1 cellular context compared by ENCODE assay signal in the genomic region with DNA sequence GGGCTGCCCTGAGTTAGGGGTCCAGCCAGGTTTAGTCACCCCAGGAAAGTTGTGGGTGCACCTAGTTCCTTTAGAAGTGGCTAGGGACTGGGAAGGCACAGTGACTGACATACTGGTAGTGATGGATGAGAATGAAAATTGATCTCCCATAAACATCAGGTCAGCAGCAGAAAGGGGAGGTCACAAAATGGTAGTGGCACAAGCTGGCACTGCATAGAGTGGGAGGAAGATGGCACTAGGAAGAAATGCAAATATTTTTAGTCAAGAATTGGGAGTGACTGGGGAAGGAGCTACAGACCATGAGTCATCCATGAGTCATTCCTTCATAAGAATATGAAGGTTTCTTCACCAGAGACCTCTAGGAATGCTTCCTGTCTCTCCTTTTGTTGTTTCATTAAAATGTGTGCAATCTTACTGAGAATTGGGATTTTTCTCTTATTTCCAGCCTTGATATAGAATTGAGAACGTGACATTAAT.
A peak's percentile ranks its signal among the peaks of the same experiment; 100 is the strongest.
TF ChIP-seq lines count a peak whose summit lies in the region.

No MANE protein-coding gene starts in this region.

TF ChIP-seq in K562, 482 proteins besides CTCF, POLR2A, EP300 and RAD21 (continued from another document and continues in another):
- TF ChIP-seq, protein P1, sequence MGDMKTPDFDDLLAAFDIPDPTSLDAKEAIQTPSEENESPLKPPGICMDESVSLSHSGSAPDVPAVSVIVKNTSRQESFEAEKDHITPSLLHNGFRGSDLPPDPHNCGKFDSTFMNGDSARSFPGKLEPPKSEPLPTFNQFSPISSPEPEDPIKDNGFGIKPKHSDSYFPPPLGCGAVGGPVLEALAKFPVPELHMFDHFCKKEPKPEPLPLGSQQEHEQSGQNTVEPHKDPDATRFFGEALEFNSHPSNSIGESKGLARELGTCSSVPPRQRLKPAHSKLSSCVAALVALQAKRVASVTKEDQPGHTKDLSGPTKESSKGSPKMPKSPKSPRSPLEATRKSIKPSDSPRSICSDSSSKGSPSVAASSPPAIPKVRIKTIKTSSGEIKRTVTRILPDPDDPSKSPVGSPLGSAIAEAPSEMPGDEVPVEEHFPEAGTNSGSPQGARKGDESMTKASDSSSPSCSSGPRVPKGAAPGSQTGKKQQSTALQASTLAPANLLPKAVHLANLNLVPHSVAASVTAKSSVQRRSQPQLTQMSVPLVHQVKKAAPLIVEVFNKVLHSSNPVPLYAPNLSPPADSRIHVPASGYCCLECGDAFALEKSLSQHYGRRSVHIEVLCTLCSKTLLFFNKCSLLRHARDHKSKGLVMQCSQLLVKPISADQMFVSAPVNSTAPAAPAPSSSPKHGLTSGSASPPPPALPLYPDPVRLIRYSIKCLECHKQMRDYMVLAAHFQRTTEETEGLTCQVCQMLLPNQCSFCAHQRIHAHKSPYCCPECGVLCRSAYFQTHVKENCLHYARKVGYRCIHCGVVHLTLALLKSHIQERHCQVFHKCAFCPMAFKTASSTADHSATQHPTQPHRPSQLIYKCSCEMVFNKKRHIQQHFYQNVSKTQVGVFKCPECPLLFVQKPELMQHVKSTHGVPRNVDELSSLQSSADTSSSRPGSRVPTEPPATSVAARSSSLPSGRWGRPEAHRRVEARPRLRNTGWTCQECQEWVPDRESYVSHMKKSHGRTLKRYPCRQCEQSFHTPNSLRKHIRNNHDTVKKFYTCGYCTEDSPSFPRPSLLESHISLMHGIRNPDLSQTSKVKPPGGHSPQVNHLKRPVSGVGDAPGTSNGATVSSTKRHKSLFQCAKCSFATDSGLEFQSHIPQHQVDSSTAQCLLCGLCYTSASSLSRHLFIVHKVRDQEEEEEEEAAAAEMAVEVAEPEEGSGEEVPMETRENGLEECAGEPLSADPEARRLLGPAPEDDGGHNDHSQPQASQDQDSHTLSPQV (IDR thresholded peaks at IDR 0.05), result peak; percentile 86
- TF ChIP-seq, protein P2, sequence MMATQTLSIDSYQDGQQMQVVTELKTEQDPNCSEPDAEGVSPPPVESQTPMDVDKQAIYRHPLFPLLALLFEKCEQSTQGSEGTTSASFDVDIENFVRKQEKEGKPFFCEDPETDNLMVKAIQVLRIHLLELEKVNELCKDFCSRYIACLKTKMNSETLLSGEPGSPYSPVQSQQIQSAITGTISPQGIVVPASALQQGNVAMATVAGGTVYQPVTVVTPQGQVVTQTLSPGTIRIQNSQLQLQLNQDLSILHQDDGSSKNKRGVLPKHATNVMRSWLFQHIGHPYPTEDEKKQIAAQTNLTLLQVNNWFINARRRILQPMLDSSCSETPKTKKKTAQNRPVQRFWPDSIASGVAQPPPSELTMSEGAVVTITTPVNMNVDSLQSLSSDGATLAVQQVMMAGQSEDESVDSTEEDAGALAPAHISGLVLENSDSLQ (IDR thresholded peaks at IDR 0.05), result peak; percentile 45; the same call in 1 of the 2 replicates
- peak; percentile 88 for TF ChIP-seq EHMT2 (IDR thresholded peaks at IDR 0.05)
- no peak for TF ChIP-seq KAT8 (IDR thresholded peaks at IDR 0.05; ENCODE audit: low read depth)
- no peak for TF ChIP-seq NR2C1 (IDR thresholded peaks at IDR 0.05)
- peak; percentile 14; the same call in 1 of the 2 replicates for TF ChIP-seq NR2C1 (tag; IDR thresholded peaks at IDR 0.05)
- no peak for TF ChIP-seq MAFG (tag; conservative IDR thresholded peaks at IDR 0.05)
- peak; percentile 53; the same call in 1 of the 2 replicates for TF ChIP-seq POLR2H (tag; IDR thresholded peaks at IDR 0.05; ENCODE audit: low read depth)
- TF ChIP-seq TSC22D4 (tag; IDR thresholded peaks at IDR 0.05), result no peak
- TF ChIP-seq NR3C1 (CRISPR knock-in tag; IDR thresholded peaks at IDR 0.05), result no peak
- TF ChIP-seq ARID1B (IDR thresholded peaks at IDR 0.05), result peak; percentile 86
- TF ChIP-seq, protein P3, sequence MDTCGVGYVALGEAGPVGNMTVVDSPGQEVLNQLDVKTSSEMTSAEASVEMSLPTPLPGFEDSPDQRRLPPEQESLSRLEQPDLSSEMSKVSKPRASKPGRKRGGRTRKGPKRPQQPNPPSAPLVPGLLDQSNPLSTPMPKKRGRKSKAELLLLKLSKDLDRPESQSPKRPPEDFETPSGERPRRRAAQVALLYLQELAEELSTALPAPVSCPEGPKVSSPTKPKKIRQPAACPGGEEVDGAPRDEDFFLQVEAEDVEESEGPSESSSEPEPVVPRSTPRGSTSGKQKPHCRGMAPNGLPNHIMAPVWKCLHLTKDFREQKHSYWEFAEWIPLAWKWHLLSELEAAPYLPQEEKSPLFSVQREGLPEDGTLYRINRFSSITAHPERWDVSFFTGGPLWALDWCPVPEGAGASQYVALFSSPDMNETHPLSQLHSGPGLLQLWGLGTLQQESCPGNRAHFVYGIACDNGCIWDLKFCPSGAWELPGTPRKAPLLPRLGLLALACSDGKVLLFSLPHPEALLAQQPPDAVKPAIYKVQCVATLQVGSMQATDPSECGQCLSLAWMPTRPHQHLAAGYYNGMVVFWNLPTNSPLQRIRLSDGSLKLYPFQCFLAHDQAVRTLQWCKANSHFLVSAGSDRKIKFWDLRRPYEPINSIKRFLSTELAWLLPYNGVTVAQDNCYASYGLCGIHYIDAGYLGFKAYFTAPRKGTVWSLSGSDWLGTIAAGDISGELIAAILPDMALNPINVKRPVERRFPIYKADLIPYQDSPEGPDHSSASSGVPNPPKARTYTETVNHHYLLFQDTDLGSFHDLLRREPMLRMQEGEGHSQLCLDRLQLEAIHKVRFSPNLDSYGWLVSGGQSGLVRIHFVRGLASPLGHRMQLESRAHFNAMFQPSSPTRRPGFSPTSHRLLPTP (IDR thresholded peaks at IDR 0.05; ENCODE audit: borderline replicate concordance, extremely low read depth, insufficient read length), result no peak
- TF ChIP-seq JUN (IDR thresholded peaks at IDR 0.05; ENCODE audit: borderline replicate concordance, low read depth, low read length), result peak; percentile 99
- no peak for TF ChIP-seq JUN (CRISPR knock-in tag; IDR thresholded peaks at IDR 0.05; ENCODE audit: borderline replicate concordance)
- TF ChIP-seq SMAD4 (CRISPR knock-in tag; conservative IDR thresholded peaks at IDR 0.05), result peak; percentile 25; the same call in 1 of the 2 replicates
- TF ChIP-seq, protein P4, sequence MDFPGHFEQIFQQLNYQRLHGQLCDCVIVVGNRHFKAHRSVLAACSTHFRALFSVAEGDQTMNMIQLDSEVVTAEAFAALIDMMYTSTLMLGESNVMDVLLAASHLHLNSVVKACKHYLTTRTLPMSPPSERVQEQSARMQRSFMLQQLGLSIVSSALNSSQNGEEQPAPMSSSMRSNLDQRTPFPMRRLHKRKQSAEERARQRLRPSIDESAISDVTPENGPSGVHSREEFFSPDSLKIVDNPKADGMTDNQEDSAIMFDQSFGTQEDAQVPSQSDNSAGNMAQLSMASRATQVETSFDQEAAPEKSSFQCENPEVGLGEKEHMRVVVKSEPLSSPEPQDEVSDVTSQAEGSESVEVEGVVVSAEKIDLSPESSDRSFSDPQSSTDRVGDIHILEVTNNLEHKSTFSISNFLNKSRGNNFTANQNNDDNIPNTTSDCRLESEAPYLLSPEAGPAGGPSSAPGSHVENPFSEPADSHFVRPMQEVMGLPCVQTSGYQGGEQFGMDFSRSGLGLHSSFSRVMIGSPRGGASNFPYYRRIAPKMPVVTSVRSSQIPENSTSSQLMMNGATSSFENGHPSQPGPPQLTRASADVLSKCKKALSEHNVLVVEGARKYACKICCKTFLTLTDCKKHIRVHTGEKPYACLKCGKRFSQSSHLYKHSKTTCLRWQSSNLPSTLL (IDR thresholded peaks at IDR 0.05), result no peak
- no peak for TF ChIP-seq POLR3G (IDR thresholded peaks at IDR 0.05; ENCODE audit: extremely low read depth, insufficient read length, insufficient replicate concordance)
- TF ChIP-seq COPS2 (conservative IDR thresholded peaks at IDR 0.05), result no peak
- TF ChIP-seq POLR2AphosphoS2 (IDR thresholded peaks at IDR 0.05; ENCODE audit: low read length), result no peak
- TF ChIP-seq BCOR (IDR thresholded peaks at IDR 0.05), result no peak
- TF ChIP-seq, protein P5, sequence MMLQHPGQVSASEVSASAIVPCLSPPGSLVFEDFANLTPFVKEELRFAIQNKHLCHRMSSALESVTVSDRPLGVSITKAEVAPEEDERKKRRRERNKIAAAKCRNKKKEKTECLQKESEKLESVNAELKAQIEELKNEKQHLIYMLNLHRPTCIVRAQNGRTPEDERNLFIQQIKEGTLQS (IDR thresholded peaks at IDR 0.05), result peak; percentile 100
- TF ChIP-seq, protein P5 (CRISPR knock-in tag; conservative IDR thresholded peaks at IDR 0.05), result peak; percentile 80; the same call in 1 of the 2 replicates
- TF ChIP-seq, protein P6, sequence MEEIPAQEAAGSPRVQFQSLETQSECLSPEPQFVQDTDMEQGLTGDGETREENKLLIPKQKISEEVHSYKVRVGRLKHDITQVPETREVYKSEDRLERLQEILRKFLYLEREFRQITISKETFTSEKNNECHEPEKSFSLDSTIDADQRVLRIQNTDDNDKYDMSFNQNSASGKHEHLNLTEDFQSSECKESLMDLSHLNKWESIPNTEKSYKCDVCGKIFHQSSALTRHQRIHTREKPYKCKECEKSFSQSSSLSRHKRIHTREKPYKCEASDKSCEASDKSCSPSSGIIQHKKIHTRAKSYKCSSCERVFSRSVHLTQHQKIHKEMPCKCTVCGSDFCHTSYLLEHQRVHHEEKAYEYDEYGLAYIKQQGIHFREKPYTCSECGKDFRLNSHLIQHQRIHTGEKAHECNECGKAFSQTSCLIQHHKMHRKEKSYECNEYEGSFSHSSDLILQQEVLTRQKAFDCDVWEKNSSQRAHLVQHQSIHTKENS (CRISPR knock-in tag; IDR thresholded peaks at IDR 0.05), result no peak
- peak; percentile 63; the same call in 1 of the 2 replicates for TF ChIP-seq ZNF175 (CRISPR knock-in tag; IDR thresholded peaks at IDR 0.05; ENCODE audit: low read depth)
- no peak for TF ChIP-seq NONO (IDR thresholded peaks at IDR 0.05; ENCODE audit: low read depth in 2 of 2, low read length in 1 of 2)
- TF ChIP-seq, protein P7, sequence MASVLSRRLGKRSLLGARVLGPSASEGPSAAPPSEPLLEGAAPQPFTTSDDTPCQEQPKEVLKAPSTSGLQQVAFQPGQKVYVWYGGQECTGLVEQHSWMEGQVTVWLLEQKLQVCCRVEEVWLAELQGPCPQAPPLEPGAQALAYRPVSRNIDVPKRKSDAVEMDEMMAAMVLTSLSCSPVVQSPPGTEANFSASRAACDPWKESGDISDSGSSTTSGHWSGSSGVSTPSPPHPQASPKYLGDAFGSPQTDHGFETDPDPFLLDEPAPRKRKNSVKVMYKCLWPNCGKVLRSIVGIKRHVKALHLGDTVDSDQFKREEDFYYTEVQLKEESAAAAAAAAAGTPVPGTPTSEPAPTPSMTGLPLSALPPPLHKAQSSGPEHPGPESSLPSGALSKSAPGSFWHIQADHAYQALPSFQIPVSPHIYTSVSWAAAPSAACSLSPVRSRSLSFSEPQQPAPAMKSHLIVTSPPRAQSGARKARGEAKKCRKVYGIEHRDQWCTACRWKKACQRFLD (CRISPR knock-in tag; IDR thresholded peaks at IDR 0.05), result no peak
- TF ChIP-seq PRPF4 (IDR thresholded peaks at IDR 0.05; ENCODE audit: insufficient read depth, low read depth, low read length, poor library complexity, severe bottlenecking), result no peak
- TF ChIP-seq BHLHE40 (IDR thresholded peaks at IDR 0.05; ENCODE audit: low read length), result no peak
- no peak for TF ChIP-seq CBFA2T3 (IDR thresholded peaks at IDR 0.05)
- peak; percentile 82 for TF ChIP-seq SMARCB1 (IDR thresholded peaks at IDR 0.05; ENCODE audit: insufficient read length, low read depth)
- no peak for TF ChIP-seq U2AF1 (optimal IDR thresholded peaks at IDR 0.05; ENCODE audit: low read depth, low read length)
- peak; percentile 44; the same call in 1 of the 2 replicates for TF ChIP-seq MTA3 (IDR thresholded peaks at IDR 0.05; ENCODE audit: borderline replicate concordance)
- TF ChIP-seq, protein P8, sequence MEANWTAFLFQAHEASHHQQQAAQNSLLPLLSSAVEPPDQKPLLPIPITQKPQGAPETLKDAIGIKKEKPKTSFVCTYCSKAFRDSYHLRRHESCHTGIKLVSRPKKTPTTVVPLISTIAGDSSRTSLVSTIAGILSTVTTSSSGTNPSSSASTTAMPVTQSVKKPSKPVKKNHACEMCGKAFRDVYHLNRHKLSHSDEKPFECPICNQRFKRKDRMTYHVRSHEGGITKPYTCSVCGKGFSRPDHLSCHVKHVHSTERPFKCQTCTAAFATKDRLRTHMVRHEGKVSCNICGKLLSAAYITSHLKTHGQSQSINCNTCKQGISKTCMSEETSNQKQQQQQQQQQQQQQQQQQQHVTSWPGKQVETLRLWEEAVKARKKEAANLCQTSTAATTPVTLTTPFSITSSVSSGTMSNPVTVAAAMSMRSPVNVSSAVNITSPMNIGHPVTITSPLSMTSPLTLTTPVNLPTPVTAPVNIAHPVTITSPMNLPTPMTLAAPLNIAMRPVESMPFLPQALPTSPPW (CRISPR knock-in tag; IDR thresholded peaks at IDR 0.05), result no peak
- no peak for TF ChIP-seq ZNF133 (CRISPR knock-in tag; IDR thresholded peaks at IDR 0.05)
- TF ChIP-seq ZBTB17 (CRISPR knock-in tag; IDR thresholded peaks at IDR 0.05), result no peak
- TF ChIP-seq DMBX1 (CRISPR knock-in tag; IDR thresholded peaks at IDR 0.05; ENCODE audit: borderline replicate concordance), result peak; percentile 50; the same call in 1 of the 2 replicates
- no peak for TF ChIP-seq ETV6 (IDR thresholded peaks at IDR 0.05; ENCODE audit: borderline replicate concordance in 1 of 2, low read depth in 2 of 2, low read length in 1 of 2)
- TF ChIP-seq ETV6 (CRISPR knock-in tag; IDR thresholded peaks at IDR 0.05; ENCODE audit: borderline replicate concordance), result no peak
- TF ChIP-seq, protein P9, sequence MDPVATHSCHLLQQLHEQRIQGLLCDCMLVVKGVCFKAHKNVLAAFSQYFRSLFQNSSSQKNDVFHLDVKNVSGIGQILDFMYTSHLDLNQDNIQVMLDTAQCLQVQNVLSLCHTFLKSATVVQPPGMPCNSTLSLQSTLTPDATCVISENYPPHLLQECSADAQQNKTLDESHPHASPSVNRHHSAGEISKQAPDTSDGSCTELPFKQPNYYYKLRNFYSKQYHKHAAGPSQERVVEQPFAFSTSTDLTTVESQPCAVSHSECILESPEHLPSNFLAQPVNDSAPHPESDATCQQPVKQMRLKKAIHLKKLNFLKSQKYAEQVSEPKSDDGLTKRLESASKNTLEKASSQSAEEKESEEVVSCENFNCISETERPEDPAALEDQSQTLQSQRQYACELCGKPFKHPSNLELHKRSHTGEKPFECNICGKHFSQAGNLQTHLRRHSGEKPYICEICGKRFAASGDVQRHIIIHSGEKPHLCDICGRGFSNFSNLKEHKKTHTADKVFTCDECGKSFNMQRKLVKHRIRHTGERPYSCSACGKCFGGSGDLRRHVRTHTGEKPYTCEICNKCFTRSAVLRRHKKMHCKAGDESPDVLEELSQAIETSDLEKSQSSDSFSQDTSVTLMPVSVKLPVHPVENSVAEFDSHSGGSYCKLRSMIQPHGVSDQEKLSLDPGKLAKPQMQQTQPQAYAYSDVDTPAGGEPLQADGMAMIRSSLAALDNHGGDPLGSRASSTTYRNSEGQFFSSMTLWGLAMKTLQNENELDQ (CRISPR knock-in tag; IDR thresholded peaks at IDR 0.05; ENCODE audit: borderline replicate concordance), result no peak
- no peak for TF ChIP-seq DIDO1 (tag; IDR thresholded peaks at IDR 0.05; ENCODE audit: low read depth)
- TF ChIP-seq ZBTB1 (CRISPR knock-in tag; IDR thresholded peaks at IDR 0.05; ENCODE audit: borderline replicate concordance, low read depth), result no peak
- no peak for TF ChIP-seq RBM14 (IDR thresholded peaks at IDR 0.05; ENCODE audit: borderline replicate concordance, insufficient read depth, low read depth, low read length)
